In the genomic region with DNA sequence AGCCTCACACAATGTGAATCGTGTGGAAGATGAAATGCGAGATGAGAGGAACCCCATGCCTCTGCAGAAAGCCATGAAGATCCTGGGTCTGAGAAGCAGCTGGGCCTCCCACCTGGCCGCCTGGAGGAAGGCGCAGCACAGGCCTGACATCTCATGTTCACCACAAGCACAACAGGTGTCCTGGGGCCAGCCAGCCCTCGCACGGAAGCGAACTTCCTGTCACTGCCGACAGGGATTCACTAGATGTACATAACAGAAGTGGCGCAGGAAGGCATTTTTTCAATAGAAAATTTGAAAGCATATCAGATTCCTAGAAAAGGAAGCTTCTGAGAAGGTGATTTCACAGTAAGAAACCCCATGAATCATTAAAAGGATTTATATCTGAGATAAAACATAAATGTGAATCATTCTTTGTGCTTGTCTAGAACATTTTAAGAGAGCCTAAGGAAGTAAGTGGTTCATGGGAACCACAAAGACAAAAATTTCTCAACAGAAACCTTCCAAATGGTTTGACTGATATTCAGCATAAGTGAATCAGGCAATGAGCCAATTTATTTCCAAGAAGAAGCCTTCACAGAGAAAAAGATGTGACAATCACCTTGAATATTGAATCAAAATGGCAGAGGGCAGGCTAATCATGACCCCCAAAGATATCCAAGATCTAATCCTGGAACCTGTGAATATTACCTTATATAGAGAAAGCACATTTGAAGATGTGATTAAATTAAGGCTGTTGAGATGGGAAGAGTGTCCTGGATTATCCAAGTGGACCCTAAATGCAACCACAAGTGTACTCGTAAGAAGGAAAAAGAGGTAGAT, we compare ENCODE assay signal across 8 cellular contexts.
A peak's percentile ranks its signal among the peaks of the same experiment; 100 is the strongest.
DNase-seq lines count a peak whose midpoint lies in the region; ATAC-seq and TF ChIP-seq lines count a peak whose summit lies in the region.

No MANE protein-coding gene starts in this region.

- H3K27ac Mint-ChIP-seq in CD4-positive, alpha-beta T cell, result peak overlapping the region; percentile 65

- peaks cover 3% of the 10 kb centered on the region for H3K9me3 Mint-ChIP-seq in CD4-positive, alpha-beta T cell

- CTCF ChIA-PET in CD4-positive, alpha-beta T cell (lab: Charles Lee), result no interaction called here

- ATAC-seq in CD4-positive, alpha-beta T cell (ENCODE audit: poor library complexity), result peak; percentile 92
- ATAC-seq in GM21360 (IDR thresholded peaks at IDR 0.05; ENCODE audit: unreplicated experiment), result peak; percentile 97
- peak; percentile 98 for ATAC-seq in HG03558 (IDR thresholded peaks at IDR 0.05; ENCODE audit: extremely low read depth, unreplicated experiment)

- H3K27ac ChIP-seq in CD4-positive, alpha-beta T cell (ENCODE audit: low read depth, low read length), result peak overlapping the region; percentile 13

- H3K4me3 Mint-ChIP-seq in CD4-positive, alpha-beta T cell, result peak overlapping the region; percentile 35

- no peaks in the 10 kb centered on the region for H3K9me3 ChIP-seq in CD4-positive, alpha-beta T cell (ENCODE audit: control insufficient read depth, low read length)

- TF ChIP-seq CTCF in CD4-positive, alpha-beta T cell (IDR thresholded peaks at IDR 0.05), result peak; percentile 31
- TF ChIP-seq CTCF in epithelial cell of esophagus (IDR thresholded peaks at IDR 0.05; ENCODE audit: insufficient read depth, low read depth, low read length, missing control alignments), result no peak

- intact Hi-C loops in CD4-positive, alpha-beta T cell (cut with DNase I, micrococcal nuclease), result no loop called here

- H3K27me3 Mint-ChIP-seq in CD4-positive, alpha-beta T cell, result no peaks in the 10 kb centered on the region

- POLR2A ChIA-PET in CD4-positive, alpha-beta T cell (lab: Charles Lee), result no interaction called here

- no peaks in the 10 kb centered on the region for H3K36me3 Mint-ChIP-seq in CD4-positive, alpha-beta T cell (ENCODE audit: low read depth)

- H3K4me1 Mint-ChIP-seq in CD4-positive, alpha-beta T cell (ENCODE audit: low read depth), result peaks cover 31% of the 10 kb centered on the region

- no peaks in the 10 kb centered on the region for H3K27me3 ChIP-seq in CD4-positive, alpha-beta T cell (ENCODE audit: control insufficient read depth, insufficient read depth, low read length)

- no peak overlapping the region for H3K4me3 ChIP-seq in epithelial cell of esophagus (ENCODE audit: low read length)

- peak; percentile 25 to 57 (median 42) for DNase-seq in CD4-positive, alpha-beta T cell
- peak; percentile 91 for DNase-seq in activated CD4-positive, alpha-beta T cell treated with anti-CD3 and anti-CD28 coated beads for 48 hours
- DNase-seq in epithelial cell of esophagus (ENCODE audit: low read depth), result peak; percentile 56
- DNase-seq in stimulated activated CD8-positive, alpha-beta memory T cell treated with anti-CD3 and anti-CD28 coated beads, Interleukin-7, amount 100 ng/mL, for 4 hours (ENCODE audit: low read depth in 2 of 2), result peak; percentile 77 to 79
- no peak for DNase-seq in EL
- DNase-seq in cerebellar nuclear complex (lab: John Stamatoyannopoulos, UW), result no peak

Comparison
In these comparisons a context has a peak if more than half of its experiments do, and no peak if none do; other contexts are left out.
1. DNase-seq: peak in CD4-positive, alpha-beta T cell (10 of 10), activated CD4-positive, alpha-beta T cell treated with anti-CD3 and anti-CD28 coated beads for 48 hours (single experiment), epithelial cell of esophagus (single experiment) and stimulated activated CD8-positive, alpha-beta memory T cell treated with anti-CD3 and anti-CD28 coated beads, Interleukin-7, amount 100 ng/mL, for 4 hours (2 of 2); none in EL (single experiment) and cerebellar nuclear complex (0 of 2).
2. Peak in every context shown above with its lines, with median percentiles within 50 percentile points of each other: ATAC-seq.